In genomic region chr2:112481050-112481527, GRCh38 we compare ENCODE assay signal across 1 cellular context.
TF ChIP-seq lines count a peak whose summit lies in the region.

No MANE protein-coding gene starts in this region.

TF ChIP-seq in H1, 55 proteins besides CTCF, POLR2A, EP300 and RAD21:
- TF ChIP-seq ZNF274 (IDR thresholded peaks at IDR 0.05; ENCODE audit: borderline replicate concordance, extremely low read depth, low read length) = no peak
- no peak for TF ChIP-seq USF2 (IDR thresholded peaks at IDR 0.05; ENCODE audit: low read length)
- TF ChIP-seq GABPA (IDR thresholded peaks at IDR 0.05; ENCODE audit: borderline replicate concordance, insufficient read depth, low read length) = no peak
- 0 out of 2 replicates have a peak, but pooled peaks have one; percentile 41 for TF ChIP-seq RBBP5 (IDR thresholded peaks at IDR 0.05; ENCODE audit: borderline replicate concordance, low read depth, low read length)
- no peak; the same call in 1 of the 2 replicates for TF ChIP-seq SUZ12 (IDR thresholded peaks at IDR 0.05; ENCODE audit: low read length)
- TF ChIP-seq EZH2 (IDR thresholded peaks at IDR 0.05; ENCODE audit: low read depth, low read length, severe bottlenecking) = no peak
- no peak for TF ChIP-seq FOSL1 (IDR thresholded peaks at IDR 0.05; ENCODE audit: insufficient read depth, low read depth, low read length)
- TF ChIP-seq SP2 (IDR thresholded peaks at IDR 0.05; ENCODE audit: low read length) = no peak
- peak; percentile 82 for TF ChIP-seq MAX (IDR thresholded peaks at IDR 0.05)
- TF ChIP-seq ATF2 (IDR thresholded peaks at IDR 0.05; ENCODE audit: low read length) = no peak
- TF ChIP-seq CBX5 (IDR thresholded peaks at IDR 0.05; ENCODE audit: low read depth, low read length) = no peak
- TF ChIP-seq TCF12 (IDR thresholded peaks at IDR 0.05; ENCODE audit: low read depth, low read length) = no peak
- no peak for TF ChIP-seq KDM5A (IDR thresholded peaks at IDR 0.05; ENCODE audit: low read length)
- TF ChIP-seq HDAC2 (IDR thresholded peaks at IDR 0.05; ENCODE audit: borderline replicate concordance in 1 of 2, low read depth in 2 of 2, low read length in 2 of 2) = no peak; a peak in 1 of 4 replicates
- TF ChIP-seq CBX8 (IDR thresholded peaks at IDR 0.05; ENCODE audit: borderline replicate concordance, low read depth, low read length) = no peak
- TF ChIP-seq TBP (IDR thresholded peaks at IDR 0.05; ENCODE audit: low read depth, low read length) = peak; percentile 50; the same call in 1 of the 2 replicates
- TF ChIP-seq MAFK (IDR thresholded peaks at IDR 0.05; ENCODE audit: low read depth, low read length) = no peak
- no peak for TF ChIP-seq HDAC6 (IDR thresholded peaks at IDR 0.05; ENCODE audit: low read depth, low read length)
- no peak for TF ChIP-seq CHD2 (IDR thresholded peaks at IDR 0.05; ENCODE audit: low read length)
- TF ChIP-seq KDM4A (IDR thresholded peaks at IDR 0.05; ENCODE audit: low read depth, low read length, severe bottlenecking) = peak; percentile 76
- TF ChIP-seq SIN3A (conservative IDR thresholded peaks at IDR 0.05 in 1 of 2, IDR thresholded peaks at IDR 0.05 in 1 of 2; ENCODE audit: low read depth in 1 of 2, low read length in 2 of 2) = 0 out of 4 replicates have a peak, but pooled peaks of 1 of the 2 experiments have one; percentile 22
- TF ChIP-seq E2F6 (IDR thresholded peaks at IDR 0.05) = peak; percentile 79; the same call in 1 of the 2 replicates
- no peak for TF ChIP-seq EGR1 (IDR thresholded peaks at IDR 0.05; ENCODE audit: borderline replicate concordance, low read depth, low read length)
- no peak for TF ChIP-seq CHD1 (IDR thresholded peaks at IDR 0.05; ENCODE audit: low read depth, low read length)
- no peak for TF ChIP-seq PHF8 (conservative IDR thresholded peaks at IDR 0.05; ENCODE audit: low read depth, low read length)
- peak; percentile 44; the same call in 1 of the 2 replicates for TF ChIP-seq TAF1 (IDR thresholded peaks at IDR 0.05; ENCODE audit: low read depth, low read length)
- no peak for TF ChIP-seq YY1 (IDR thresholded peaks at IDR 0.05; ENCODE audit: low read depth, low read length)
- TF ChIP-seq SP4 (IDR thresholded peaks at IDR 0.05; ENCODE audit: low read length) = no peak
- TF ChIP-seq CREB1 (IDR thresholded peaks at IDR 0.05) = 0 out of 2 replicates have a peak, but pooled peaks have one; percentile 7
- no peak for TF ChIP-seq POLR2AphosphoS5 (IDR thresholded peaks at IDR 0.05; ENCODE audit: low read depth, low read length)
- no peak for TF ChIP-seq CHD7 (IDR thresholded peaks at IDR 0.05; ENCODE audit: insufficient replicate concordance, low read length)
- TF ChIP-seq GTF2F1 (IDR thresholded peaks at IDR 0.05; ENCODE audit: borderline replicate concordance, low read depth, low read length) = no peak
- TF ChIP-seq NRF1 (IDR thresholded peaks at IDR 0.05; ENCODE audit: low read depth, low read length) = 0 out of 2 replicates have a peak, but pooled peaks have one; percentile 4
- no peak for TF ChIP-seq JUND (IDR thresholded peaks at IDR 0.05; ENCODE audit: low read length)
- no peak for TF ChIP-seq TAF7 (optimal IDR thresholded peaks at IDR 0.05; ENCODE audit: borderline replicate concordance, low read depth, low read length)
- no peak for TF ChIP-seq BCL11A (IDR thresholded peaks at IDR 0.05; ENCODE audit: low read depth in 2 of 2, low read length in 2 of 2)
- no peak for TF ChIP-seq KDM1A (IDR thresholded peaks at IDR 0.05; ENCODE audit: borderline replicate concordance, low read length)
- TF ChIP-seq POU5F1 (IDR thresholded peaks at IDR 0.05; ENCODE audit: low read depth, low read length) = no peak
- no peak for TF ChIP-seq SAP30 (IDR thresholded peaks at IDR 0.05; ENCODE audit: insufficient read depth, insufficient replicate concordance, low read length)
- no peak for TF ChIP-seq RXRA (IDR thresholded peaks at IDR 0.05; ENCODE audit: insufficient read depth, low read depth, low read length)
- no peak for TF ChIP-seq BRCA1 (IDR thresholded peaks at IDR 0.05; ENCODE audit: low read depth, low read length)
- no peak for TF ChIP-seq RFX5 (IDR thresholded peaks at IDR 0.05; ENCODE audit: borderline replicate concordance, low read depth, low read length)
- 0 out of 2 replicates have a peak, but pooled peaks have one; percentile 34 for TF ChIP-seq TEAD4 (IDR thresholded peaks at IDR 0.05; ENCODE audit: low read depth, low read length)
- TF ChIP-seq RNF2 (IDR thresholded peaks at IDR 0.05; ENCODE audit: borderline replicate concordance, low read depth, low read length, missing control alignments, poor library complexity, severe bottlenecking) = no peak
- no peak for TF ChIP-seq ATF3 (IDR thresholded peaks at IDR 0.05; ENCODE audit: insufficient read depth, low read depth, low read length)
- no peak for TF ChIP-seq SRF (IDR thresholded peaks at IDR 0.05; ENCODE audit: low read depth, low read length)
- TF ChIP-seq BACH1 (IDR thresholded peaks at IDR 0.05; ENCODE audit: low read length) = peak; percentile 32; the same call in 1 of the 2 replicates
- TF ChIP-seq SIRT6 (IDR thresholded peaks at IDR 0.05; ENCODE audit: low read length) = no peak
- no peak for TF ChIP-seq CTBP2 (IDR thresholded peaks at IDR 0.05; ENCODE audit: borderline replicate concordance, insufficient read depth, insufficient read length, low read length)
- TF ChIP-seq CEBPB (IDR thresholded peaks at IDR 0.05; ENCODE audit: low read depth, low read length) = no peak
- TF ChIP-seq SP1 (IDR thresholded peaks at IDR 0.05; ENCODE audit: low read depth, low read length) = no peak
- no peak for TF ChIP-seq NANOG (IDR thresholded peaks at IDR 0.05; ENCODE audit: insufficient read depth, low read depth, low read length, poor library complexity, severe bottlenecking)
- TF ChIP-seq ASH2L (IDR thresholded peaks at IDR 0.05; ENCODE audit: low read length) = peak; percentile 60
- TF ChIP-seq JUN (IDR thresholded peaks at IDR 0.05; ENCODE audit: low read depth, low read length) = no peak
- TF ChIP-seq SIX5 (IDR thresholded peaks at IDR 0.05; ENCODE audit: low read depth, low read length) = no peak
